Comparison of ENCODE assay signal across 8 cellular contexts in the genomic region with DNA sequence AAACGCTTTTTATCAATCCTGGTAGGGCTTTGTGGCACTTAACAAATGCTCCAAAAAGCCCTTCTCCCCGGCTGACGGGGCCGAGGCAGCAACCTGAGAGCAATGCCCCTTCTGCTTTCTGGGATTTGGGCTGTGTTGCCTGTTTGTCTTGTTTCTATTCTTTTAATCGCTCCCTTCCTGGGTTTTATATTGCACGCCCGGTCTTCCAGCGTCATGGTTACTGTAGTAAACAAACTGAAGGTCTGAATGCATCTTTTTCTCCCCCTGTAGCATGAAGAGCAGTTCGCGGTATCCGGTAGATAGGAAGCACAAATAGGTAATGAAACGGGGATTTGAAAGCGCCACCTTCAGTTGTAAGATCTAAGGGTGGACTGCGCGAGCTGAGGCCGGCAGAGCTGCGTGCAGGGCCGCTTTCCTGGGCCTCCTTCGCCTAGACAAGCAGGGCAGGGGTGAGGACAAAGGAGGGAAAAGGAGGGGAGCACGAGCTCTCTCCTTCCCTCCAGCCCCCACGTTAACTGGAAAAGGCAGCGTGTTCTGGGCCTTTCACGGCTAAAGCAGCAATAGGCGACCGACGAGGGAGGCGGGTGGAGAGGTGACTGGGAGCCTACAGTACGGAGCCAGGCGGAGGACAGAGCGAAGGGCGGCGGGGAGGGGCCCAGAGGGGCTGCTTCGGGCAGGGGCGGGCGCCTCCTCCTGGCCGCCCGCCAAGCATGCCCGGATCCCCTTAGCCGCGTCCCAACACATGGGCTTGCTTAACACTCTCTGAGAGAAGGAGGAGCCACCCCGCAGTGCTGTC. TPM values are rescaled to one million over a fixed set of nuclear protein-coding genes. Genes with fewer than 3 reads are reported as not detected.
A peak's percentile ranks its signal among the peaks of the same experiment; 100 is the strongest.
DNase-seq lines count a peak whose midpoint lies in the region; ATAC-seq and TF ChIP-seq lines count a peak whose summit lies in the region.

No MANE protein-coding gene starts in this region.

- H3K27ac Mint-ChIP-seq in activated CD8-positive, alpha-beta T cell treated with anti-CD3 and anti-CD28 coated beads, Interleukin-2, amount 10 ng/mL, durations not matched to agents 7 days and 5 days, result no peak overlapping the region
- no peak overlapping the region for H3K27ac Mint-ChIP-seq in naive thymus-derived CD4-positive, alpha-beta T cell

- H3K4me1 ChIP-seq in naive thymus-derived CD4-positive, alpha-beta T cell (ENCODE audit: control insufficient read depth in 2 of 2, insufficient read depth in 2 of 2, low read length in 2 of 2), result no peaks in the 10 kb centered on the region
- H3K4me1 ChIP-seq in thoracic aorta (ENCODE audit: control insufficient read depth in 1 of 2, low read depth in 2 of 2), result peaks cover 16 to 19% of the 10 kb centered on the region in 2 donors

- H3K9me3 Mint-ChIP-seq in activated CD8-positive, alpha-beta T cell treated with anti-CD3 and anti-CD28 coated beads, Interleukin-2, amount 10 ng/mL, durations not matched to agents 7 days and 5 days (ENCODE audit: insufficient read depth), result no peaks in the 10 kb centered on the region
- H3K9me3 Mint-ChIP-seq in naive thymus-derived CD4-positive, alpha-beta T cell, result peaks cover 0 to 2% (median 0%) of the 10 kb centered on the region in 11 donors

- no peaks in the 10 kb centered on the region for H3K36me3 ChIP-seq in naive thymus-derived CD4-positive, alpha-beta T cell (ENCODE audit: control insufficient read depth in 2 of 3, insufficient read depth in 3 of 3, low read length in 3 of 3)
- no peaks in the 10 kb centered on the region for H3K36me3 ChIP-seq in thoracic aorta

- intact Hi-C loops in naive thymus-derived CD4-positive, alpha-beta T cell (cut with micrococcal nuclease), result no loop called here

- H3K4me1 Mint-ChIP-seq in activated CD8-positive, alpha-beta T cell treated with anti-CD3 and anti-CD28 coated beads, Interleukin-2, amount 10 ng/mL, durations not matched to agents 7 days and 5 days (ENCODE audit: low read depth), result peaks cover 11% of the 10 kb centered on the region
- peaks cover 9 to 14% (median 12%) of the 10 kb centered on the region in 7 donors for H3K4me1 Mint-ChIP-seq in naive thymus-derived CD4-positive, alpha-beta T cell

- peak overlapping the region; percentile 3; the same call in 1 of the 2 replicates for H3K4me3 ChIP-seq in GM08714 (ENCODE audit: low read length)
- H3K4me3 ChIP-seq in naive thymus-derived CD4-positive, alpha-beta T cell (ENCODE audit: low read length), result peak overlapping the region; percentile 12
- peak overlapping the region; percentile 75 for H3K4me3 ChIP-seq in thoracic aorta

- no peaks in the 10 kb centered on the region for H3K27me3 ChIP-seq in naive thymus-derived CD4-positive, alpha-beta T cell (ENCODE audit: control insufficient read depth in 2 of 2, insufficient read depth in 2 of 2, low read length in 2 of 2)
- H3K27me3 ChIP-seq in thoracic aorta (replicated peaks; ENCODE audit: insufficient read depth), result no peaks in the 10 kb centered on the region

- POLR2A ChIA-PET in activated CD8-positive, alpha-beta T cell treated with anti-CD3 and anti-CD28 coated beads, Interleukin-2, amount 10 ng/mL, durations not matched to agents 7 days and 5 days (lab: Charles Lee), result no interaction called here
- POLR2A ChIA-PET in naive thymus-derived CD4-positive, alpha-beta T cell (lab: Charles Lee), result no interaction called here

- H3K4me3 Mint-ChIP-seq in activated CD8-positive, alpha-beta T cell treated with anti-CD3 and anti-CD28 coated beads, Interleukin-2, amount 10 ng/mL, durations not matched to agents 7 days and 5 days, result peak overlapping the region; percentile 48
- peak overlapping the region; percentile 68 to 85 (median 80) for H3K4me3 Mint-ChIP-seq in naive thymus-derived CD4-positive, alpha-beta T cell

- CTCF ChIA-PET in activated CD8-positive, alpha-beta T cell treated with anti-CD3 and anti-CD28 coated beads, Interleukin-2, amount 10 ng/mL, durations not matched to agents 7 days and 5 days (lab: Charles Lee), result no interaction called here
- CTCF ChIA-PET in naive thymus-derived CD4-positive, alpha-beta T cell (lab: Charles Lee), result no interaction called here

- no peak for TF ChIP-seq CTCF in thoracic aorta (IDR thresholded peaks at IDR 0.05)

- peak; percentile 75 for ATAC-seq in GM21737 (IDR thresholded peaks at IDR 0.05; ENCODE audit: unreplicated experiment)
- ATAC-seq in activated CD8-positive, alpha-beta T cell treated with anti-CD3 and anti-CD28 coated beads, Interleukin-2, amount 10 ng/mL, durations not matched to agents 7 days and 5 days, result peak; percentile 87
- peak; percentile 72 for ATAC-seq in naive thymus-derived CD4-positive, alpha-beta T cell
- peak; percentile 44 for ATAC-seq in thoracic aorta (ENCODE audit: insufficient number of reproducible peaks, low FRiP score, low read depth)

- no peaks in the 10 kb centered on the region for H3K9me3 ChIP-seq in naive thymus-derived CD4-positive, alpha-beta T cell (ENCODE audit: control insufficient read depth in 2 of 3, low read length in 3 of 3)
- H3K9me3 ChIP-seq in thoracic aorta, result no peaks in the 10 kb centered on the region

- H3K27me3 Mint-ChIP-seq in activated CD8-positive, alpha-beta T cell treated with anti-CD3 and anti-CD28 coated beads, Interleukin-2, amount 10 ng/mL, durations not matched to agents 7 days and 5 days (ENCODE audit: low read depth), result peaks cover 24% of the 10 kb centered on the region
- H3K27me3 Mint-ChIP-seq in naive thymus-derived CD4-positive, alpha-beta T cell, result peaks cover 40 to 66% (median 48%) of the 10 kb centered on the region in 5 donors

- H3K36me3 Mint-ChIP-seq in activated CD8-positive, alpha-beta T cell treated with anti-CD3 and anti-CD28 coated beads, Interleukin-2, amount 10 ng/mL, durations not matched to agents 7 days and 5 days (ENCODE audit: low read depth), result no peaks in the 10 kb centered on the region
- no peaks in the 10 kb centered on the region for H3K36me3 Mint-ChIP-seq in naive thymus-derived CD4-positive, alpha-beta T cell

- DNase-seq in MV-4-11 (lab: John Stamatoyannopoulos, UW) (peak; percentile 52), fibroblast of peridontal ligament (ENCODE audit: extremely low read depth) (peak; percentile 71), thoracic aorta (ENCODE audit: low spot score) (no peak), NK-92 (lab: John Stamatoyannopoulos, UW; ENCODE audit: unreplicated experiment) (no peak)
- DNase-seq in activated CD8-positive, alpha-beta T cell treated with anti-CD3 and anti-CD28 coated beads, Interleukin-2, amount 10 ng/mL, durations not matched to agents 7 days and 5 days, result peak; percentile 39
- DNase-seq in naive thymus-derived CD4-positive, alpha-beta T cell, result peak in 4 of 9 donors; percentile 1 to 23 (median 12)

- no peak overlapping the region for H3K27ac ChIP-seq in naive thymus-derived CD4-positive, alpha-beta T cell (ENCODE audit: low read depth, low read length)
- peak overlapping the region; percentile 59 to 71 for H3K27ac ChIP-seq in thoracic aorta

RNA-seq across cellular contexts. Expression of a gene that starts 49.3 kb away (rescaled TPM):
- total RNA-seq in activated CD8-positive, alpha-beta T cell treated with anti-CD3 and anti-CD28 coated beads, Interleukin-2, amount 10 ng/mL, durations not matched to agents 7 days and 5 days, result not detected
- 1 to 10 TPM in 1 of 5 experiments, under 1 TPM in 2, not detected in 2; 0.11 to 1.1 (median 0.19) TPM for total RNA-seq in naive thymus-derived CD4-positive, alpha-beta T cell
- polyA plus RNA-seq in naive thymus-derived CD4-positive, alpha-beta T cell, result not detected
- 1 to 10 TPM; 2.2 to 3.1 TPM for total RNA-seq in thoracic aorta

Comparison
In these comparisons a context has a peak if more than half of its experiments do, and no peak if none do; other contexts are left out.
1. H3K4me3 ChIP-seq: peak in every context shown above with its lines; median percentile 75 in thoracic aorta; 12 in naive thymus-derived CD4-positive, alpha-beta T cell; 3 in GM08714.
2. DNase-seq: peak in MV-4-11 (single experiment), activated CD8-positive, alpha-beta T cell treated with anti-CD3 and anti-CD28 coated beads, Interleukin-2, amount 10 ng/mL, durations not matched to agents 7 days and 5 days (single experiment) and fibroblast of peridontal ligament (single experiment); none in thoracic aorta (single experiment) and NK-92 (single experiment).
3. Peak in every context shown above with its lines, with median percentiles within 50 percentile points of each other: ATAC-seq.